In the genomic region with DNA sequence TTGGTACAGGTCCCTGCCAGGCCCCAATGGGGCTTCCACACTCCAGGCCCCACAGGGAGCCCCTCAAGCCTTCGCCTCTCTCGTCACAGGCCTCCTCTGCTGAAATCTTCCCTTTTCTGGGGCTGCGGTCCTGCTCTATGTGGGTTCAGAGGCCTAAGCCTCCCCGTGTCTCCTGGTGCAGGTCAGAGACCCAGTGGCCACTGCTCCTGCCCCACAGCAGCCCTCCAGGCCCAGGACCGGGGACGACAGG, we compare ENCODE assay signal across 10 cellular contexts. TPM values are rescaled to one million over a fixed set of nuclear protein-coding genes. Genes with fewer than 3 reads are reported as not detected.
DNase-seq lines count a peak whose midpoint lies in the region; ATAC-seq, FAIRE-seq and TF ChIP-seq lines count a peak whose summit lies in the region.
"Had no signal": no experiment of that assay in that cellular context is flagged by ENCODE, and none has a peak within 500 bp of the region (broad histone marks: within the 10 kb centered on the region; RNA-seq: fewer than 3 reads in every experiment).

No MANE protein-coding gene starts in this region.

- H3K9me3 Mint-ChIP-seq in natural killer cell: no peaks in the 10 kb centered on the region

- H3K79me2 ChIP-seq in K562 (ENCODE audit: control insufficient read depth, insufficient read depth, low read length): peaks cover 29% of the 10 kb centered on the region

- no peaks in the 10 kb centered on the region for H4K20me1 ChIP-seq in K562 (replicated peaks; ENCODE audit: control insufficient read depth, insufficient read depth, low read length)

- H3K27me3 ChIP-seq in cardiac muscle cell (no peaks in the 10 kb centered on the region), K562 (ENCODE audit: control insufficient read depth in 2 of 2, insufficient read depth in 2 of 2, low read length in 2 of 2) (no peaks in the 10 kb centered on the region), aorta (ENCODE audit: control insufficient read depth in 1 of 2, insufficient read depth in 2 of 2, low read length in 1 of 2) (no peaks in the 10 kb centered on the region)

- no peak for DNase-seq in cardiac muscle cell (ENCODE audit: low read depth in 1 of 2, low spot score in 1 of 2)
- no peak for DNase-seq in Right ventricle myocardium inferior (ENCODE audit: missing footprints)
- peak in 1 of 4 experiments; percentile 5 for DNase-seq in K562 (ENCODE audit: extremely low read depth in 1 of 4, low spot score in 3 of 4)
- DNase-seq in natural killer cell: no peak
- DNase-seq in aorta: no peak
- DNase-seq in foreskin fibroblast: no peak
- DNase-seq: occipital lobe had no signal

- peak overlapping the region; percentile 46 for H2AFZ ChIP-seq in K562 (ENCODE audit: low read depth, low read length)

- no peaks in the 10 kb centered on the region for H3K27me3 Mint-ChIP-seq in natural killer cell (ENCODE audit: low read depth in 2 of 2)

- in situ Hi-C loops in K562 (cut with MboI): no loop called here

- H3K4me3 ChIP-seq in cardiac muscle cell (no peak overlapping the region), K562 (peak overlapping the region; percentile 18; the same call in 1 of the 2 replicates), aorta (ENCODE audit: low read length in 2 of 2) (no peak overlapping the region), foreskin fibroblast (ENCODE audit: low read depth in 1 of 2, low read length in 2 of 2) (no peak overlapping the region)

- H3K4me2 ChIP-seq in K562 (ENCODE audit: insufficient read depth, low read length): peak overlapping the region; percentile 63

- H3K9me1 ChIP-seq in K562 (ENCODE audit: control insufficient read depth, insufficient read depth, low read length): no peaks in the 10 kb centered on the region

- TF ChIP-seq EP300 in K562 (IDR thresholded peaks at IDR 0.05; ENCODE audit: low read length): no peak

- H3K4me1 ChIP-seq in cardiac muscle cell (ENCODE audit: low read depth) (peaks cover 22% of the 10 kb centered on the region), K562 (replicated peaks in 1 of 2; ENCODE audit: control insufficient read depth in 2 of 2, insufficient read depth in 2 of 2, low read length in 2 of 2) (peaks cover 51 to 58% of the 10 kb centered on the region in 2 experiments), aorta (ENCODE audit: control insufficient read depth in 1 of 2, insufficient read depth in 2 of 2, low read length in 2 of 2) (no peaks in the 10 kb centered on the region)

- H3K4me1 Mint-ChIP-seq in natural killer cell: peaks cover 52 to 64% of the 10 kb centered on the region in 2 donors

- H3K27ac Mint-ChIP-seq in natural killer cell: peak overlapping the region; percentile 78 to 94

- POLR2A ChIA-PET in K562 (lab: Yijun Ruan, JAX): interaction anchor here (1.6 kb wide), 1 partner anchor 10 kb away, joined by 5 read pairs; no protein-coding TSS in a partner anchor

- WGBS in K562 (ENCODE audit: insufficient coverage, low coverage, missing lambda C conversion rate): 40% methylated on average over 6 of the region's 6 CpGs
- 87 to 91% methylated on average over 6 of the region's 6 CpGs for WGBS in aorta, 2 donors

- TF ChIP-seq CTCF in cardiac muscle cell (IDR thresholded peaks at IDR 0.05; ENCODE audit: low read depth, low read length) (no peak), K562 (IDR thresholded peaks at IDR 0.05 in 2 of 3, conservative IDR thresholded peaks at IDR 0.05 in 1 of 3; ENCODE audit: insufficient read depth in 2 of 3, low read depth in 1 of 3, low read length in 3 of 3) (no peak), natural killer cell (IDR thresholded peaks at IDR 0.05) (no peak), foreskin fibroblast (IDR thresholded peaks at IDR 0.05; ENCODE audit: low read depth, low read length) (no peak)

- CTCF ChIA-PET in K562 (lab: Yijun Ruan, JAX; ENCODE audit: low intra/inter-chr PET ratio): no interaction called here

- H3K9me3 ChIP-seq in cardiac muscle cell (ENCODE audit: low read depth) (no peaks in the 10 kb centered on the region), K562 (replicated peaks; ENCODE audit: control insufficient read depth, insufficient read depth, low read depth, low read length) (no peaks in the 10 kb centered on the region), aorta (ENCODE audit: control insufficient read depth, low read length) (no peaks in the 10 kb centered on the region)

- BruUV-seq in K562 (replicated peaks; lab: Mats Ljungman, UMichigan): no TSS peak

- FAIRE-seq in K562 (lab: Jason Lieb, UNC): no peak

- peak overlapping the region; percentile 61 to 93 for H3K9ac ChIP-seq in K562 (ENCODE audit: insufficient read depth in 1 of 2, low read depth in 2 of 2, low read length in 2 of 2)

- H3K36me3 ChIP-seq in cardiac muscle cell: no peaks in the 10 kb centered on the region
- no peaks in the 10 kb centered on the region for H3K36me3 ChIP-seq in K562 (ENCODE audit: control insufficient read depth, insufficient read depth, low read length)
- no peaks in the 10 kb centered on the region for H3K36me3 ChIP-seq in aorta (ENCODE audit: control insufficient read depth in 1 of 2, insufficient read depth in 2 of 2, low read length in 1 of 2)

- H3K4me3 Mint-ChIP-seq in natural killer cell: peak overlapping the region; percentile 59

- no peaks in the 10 kb centered on the region for H3K36me3 Mint-ChIP-seq in natural killer cell

- TF ChIP-seq POLR2A in K562 (conservative IDR thresholded peaks at IDR 0.05): no peak

- H3K27ac ChIP-seq in cardiac muscle cell (peak overlapping the region; percentile 19), K562 (ENCODE audit: extremely low read depth, low read depth, low read length) (peak overlapping the region; percentile 88), aorta (ENCODE audit: low read depth in 1 of 2, low read length in 2 of 2) (no peak overlapping the region)

- ATAC-seq in Right ventricle myocardium inferior (no peak), K562 (peak; percentile 11; the same call in 2 of the 3 replicates), natural killer cell (peak in 1 of 3 donors; percentile 1), aorta (ENCODE audit: low FRiP score) (peak; percentile 40), HG02973 (IDR thresholded peaks at IDR 0.05; ENCODE audit: unreplicated experiment) (no peak), HG02759 (IDR thresholded peaks at IDR 0.05; ENCODE audit: unreplicated experiment) (no peak)

- intact Hi-C loops in Right ventricle myocardium inferior (cut with DNase I) (no loop called here), K562 (cut with micrococcal nuclease) (no loop called here), natural killer cell (cut with micrococcal nuclease) (loop anchor here (2.0 kb wide), 1 partner anchor 14 kb away; no protein-coding TSS in a partner anchor), aorta (cut with DNase I) (no loop called here)

- no peak for TF ChIP-seq RAD21 in K562 (CRISPR knock-in tag; conservative IDR thresholded peaks at IDR 0.05 in 1 of 2, IDR thresholded peaks at IDR 0.05 in 1 of 2)

RNA-seq across cellular contexts. Expression of gene IFITM3, which starts 5.9 kb away (rescaled TPM):
- total RNA-seq in cardiac muscle cell: 108 and 137 TPM in 2 replicates
- polyA plus RNA-seq in cardiac muscle cell: 498 and 585 TPM in 2 replicates
- 401 TPM for total RNA-seq in Right ventricle myocardium inferior
- 6.0 and 26.3 TPM in 2 replicates for total RNA-seq in K562 (2011; cell fraction: chromatin; rRNA removed; ENCODE audit: low replicate concordance)
- 38.8 and 53.5 TPM in 2 replicates for total RNA-seq in K562 (2011; cell fraction: nucleolus; rRNA removed)
- 31.1 and 36.4 TPM in 2 replicates for total RNA-seq in K562 (2011; cell fraction: nucleoplasm; rRNA removed)
- total RNA-seq in K562 (2014; rRNA removed): 49.6 and 70.6 TPM in 2 replicates
- 41.0 and 51.5 TPM in 2 replicates for total RNA-seq in K562 (2014; rRNA removed; fragmentation: Illumina TruSeq; extraction: Trizol)
- total RNA-seq in K562 (2015; rRNA removed; fragmentation: Illumina TruSeq; extraction: Trizol): 155 and 161 TPM in 2 replicates
- 163 and 164 TPM in 2 replicates for total RNA-seq in K562 (2021)
- 22.7 and 77.6 TPM in 2 replicates for polyA plus RNA-seq in K562 (2011; rRNA removed)
- polyA plus RNA-seq in K562 (2011; cell fraction: cytosol; rRNA removed): 128 TPM in 2 replicates
- 28.0 and 34.2 TPM in 2 replicates for polyA plus RNA-seq in K562 (2011; cell fraction: nucleus; rRNA removed)
- polyA plus RNA-seq in K562 (2012): 478 and 481 TPM in 2 replicates
- polyA plus RNA-seq in K562 (2014; fragmentation: Illumina TruSeq; extraction: Trizol): 242 and 297 TPM in 2 replicates
- 100 to 1,000 TPM; 452 to 461 TPM for polyA plus RNA-seq in K562 (2014; fragmentation: Nextera tagmentation; extraction: Ambion mirVana)
- polyA plus RNA-seq in K562 (2014; rRNA removed): 77.7 and 150 TPM in 2 replicates
- 19.8 and 26.3 TPM in 2 replicates for polyA minus RNA-seq in K562 (2011; rRNA and poly(A)+ RNA removed)
- polyA minus RNA-seq in K562 (2011; cell fraction: cytosol; rRNA and poly(A)+ RNA removed): 49.6 and 95.7 TPM in 2 replicates
- polyA minus RNA-seq in K562 (2011; cell fraction: nucleus; rRNA and poly(A)+ RNA removed): 6.9 and 19.4 TPM in 2 replicates
- 100 to 1,000 TPM in 1 of 3 donors, 10 to 100 TPM in 2; 64.0 to 165 (median 93.6) TPM for total RNA-seq in natural killer cell
- 1,000 to 10,000 TPM; 1,112 to 1,381 TPM for total RNA-seq in aorta
- polyA plus RNA-seq in aorta: 1,000 to 10,000 TPM in 1 of 2 donors, 100 to 1,000 TPM in 1; 856 to 2,374 TPM

RNA-seq across cellular contexts. Expression of gene IFITM1, which starts 12.7 kb away (rescaled TPM):
- total RNA-seq in cardiac muscle cell (47.2 and 68.9 TPM in 2 replicates), Right ventricle myocardium inferior (125 TPM), K562 (2014; rRNA removed) (793 and 818 TPM in 2 replicates), K562 (2014; rRNA removed; fragmentation: Illumina TruSeq; extraction: Trizol) (572 and 787 TPM in 2 replicates), K562 (2015; rRNA removed; fragmentation: Illumina TruSeq; extraction: Trizol) (979 and 985 TPM in 2 replicates), K562 (2021) (691 and 717 TPM in 2 replicates), natural killer cell (100 to 1,000 TPM; 540 to 809 (median 710) TPM), aorta (100 to 1,000 TPM; 278 to 311 TPM)
- polyA plus RNA-seq in cardiac muscle cell (74.3 and 154 TPM in 2 replicates), K562 (2011; rRNA removed) (900 and 1,311 TPM in 2 replicates), K562 (2014; fragmentation: Illumina TruSeq; extraction: Trizol) (1,966 and 1,984 TPM in 2 replicates), K562 (2014; fragmentation: Nextera tagmentation; extraction: Ambion mirVana) (1,000 to 10,000 TPM; 4,252 to 5,579 TPM), K562 (2014; rRNA removed) (974 and 999 TPM in 2 replicates), aorta (10 to 100 TPM; 46.7 to 88.3 TPM)
- total RNA-seq in K562 (2011; cell fraction: chromatin; rRNA removed; ENCODE audit: low replicate concordance): 394 and 929 TPM in 2 replicates
- 1,445 and 1,483 TPM in 2 replicates for total RNA-seq in K562 (2011; cell fraction: nucleolus; rRNA removed)
- 1,061 and 1,262 TPM in 2 replicates for total RNA-seq in K562 (2011; cell fraction: nucleoplasm; rRNA removed)
- 2,724 and 2,737 TPM in 2 replicates for polyA plus RNA-seq in K562 (2011; cell fraction: cytosol; rRNA removed)
- polyA plus RNA-seq in K562 (2011; cell fraction: nucleus; rRNA removed): 780 and 1,049 TPM in 2 replicates
- 1,084 and 1,212 TPM in 2 replicates for polyA plus RNA-seq in K562 (2012)
- 752 and 801 TPM in 2 replicates for polyA minus RNA-seq in K562 (2011; rRNA and poly(A)+ RNA removed)
- polyA minus RNA-seq in K562 (2011; cell fraction: cytosol; rRNA and poly(A)+ RNA removed): 577 and 662 TPM in 2 replicates
- 139 and 266 TPM in 2 replicates for polyA minus RNA-seq in K562 (2011; cell fraction: nucleus; rRNA and poly(A)+ RNA removed)

RNA-seq across cellular contexts. Expression of gene IFITM2, which starts 18.9 kb away (rescaled TPM):
- total RNA-seq in cardiac muscle cell (71.6 and 84.8 TPM in 2 replicates), Right ventricle myocardium inferior (253 TPM), K562 (2014; rRNA removed) (52.8 and 187 TPM in 2 replicates), K562 (2014; rRNA removed; fragmentation: Illumina TruSeq; extraction: Trizol) (137 and 145 TPM in 2 replicates), K562 (2015; rRNA removed; fragmentation: Illumina TruSeq; extraction: Trizol) (290 and 356 TPM in 2 replicates), K562 (2021) (693 and 698 TPM in 2 replicates), natural killer cell (1,000 to 10,000 TPM; 1,080 to 1,421 (median 1,273) TPM), aorta (100 to 1,000 TPM; 695 to 841 TPM)
- polyA plus RNA-seq in cardiac muscle cell (267 and 368 TPM in 2 replicates), K562 (2011; rRNA removed) (205 and 655 TPM in 2 replicates), K562 (2014; fragmentation: Illumina TruSeq; extraction: Trizol) (472 and 547 TPM in 2 replicates), K562 (2014; fragmentation: Nextera tagmentation; extraction: Ambion mirVana) (1,000 to 10,000 TPM; 3,629 to 4,872 TPM), K562 (2014; rRNA removed) (255 and 328 TPM in 2 replicates), aorta (1,000 to 10,000 TPM in 1 of 2 donors, 100 to 1,000 TPM in 1; 424 to 1,109 TPM)
- 6.5 and 20.8 TPM in 2 replicates for total RNA-seq in K562 (2011; cell fraction: chromatin; rRNA removed; ENCODE audit: low replicate concordance)
- total RNA-seq in K562 (2011; cell fraction: nucleolus; rRNA removed): 47.0 and 138 TPM in 2 replicates
- 31.5 and 44.9 TPM in 2 replicates for total RNA-seq in K562 (2011; cell fraction: nucleoplasm; rRNA removed)
- polyA plus RNA-seq in K562 (2011; cell fraction: cytosol; rRNA removed): 600 and 1,150 TPM in 2 replicates
- 59.9 and 198 TPM in 2 replicates for polyA plus RNA-seq in K562 (2011; cell fraction: nucleus; rRNA removed)
- 488 and 506 TPM in 2 replicates for polyA plus RNA-seq in K562 (2012)
- 69.9 and 190 TPM in 2 replicates for polyA minus RNA-seq in K562 (2011; rRNA and poly(A)+ RNA removed)
- 143 and 401 TPM in 2 replicates for polyA minus RNA-seq in K562 (2011; cell fraction: cytosol; rRNA and poly(A)+ RNA removed)
- polyA minus RNA-seq in K562 (2011; cell fraction: nucleus; rRNA and poly(A)+ RNA removed): 14.8 and 71.3 TPM in 2 replicates

RNA-seq across cellular contexts. Expression of gene IFITM5, which starts 27.2 kb away (rescaled TPM):
- not detected in 2 replicates for total RNA-seq in cardiac muscle cell
- polyA plus RNA-seq in cardiac muscle cell: 0.41 TPM in 1 of 2 replicates, not detected in the other
- not detected for total RNA-seq in Right ventricle myocardium inferior
- total RNA-seq in K562 (2011; cell fraction: chromatin; rRNA removed; ENCODE audit: low replicate concordance): not detected in 2 replicates
- not detected in 2 replicates for total RNA-seq in K562 (2011; cell fraction: nucleolus; rRNA removed)
- not detected in 2 replicates for total RNA-seq in K562 (2011; cell fraction: nucleoplasm; rRNA removed)
- not detected in 2 replicates for total RNA-seq in K562 (2014; rRNA removed)
- total RNA-seq in K562 (2014; rRNA removed; fragmentation: Illumina TruSeq; extraction: Trizol): not detected in 2 replicates
- total RNA-seq in K562 (2015; rRNA removed; fragmentation: Illumina TruSeq; extraction: Trizol): not detected in 2 replicates
- total RNA-seq in K562 (2021): not detected in 2 replicates
- not detected in 2 replicates for polyA plus RNA-seq in K562 (2011; rRNA removed)
- polyA plus RNA-seq in K562 (2011; cell fraction: cytosol; rRNA removed): not detected in 2 replicates
- not detected in 2 replicates for polyA plus RNA-seq in K562 (2011; cell fraction: nucleus; rRNA removed)
- not detected in 2 replicates for polyA plus RNA-seq in K562 (2012)
- not detected in 2 replicates for polyA plus RNA-seq in K562 (2014; fragmentation: Illumina TruSeq; extraction: Trizol)
- polyA plus RNA-seq in K562 (2014; fragmentation: Nextera tagmentation; extraction: Ambion mirVana): not detected
- 0.19 TPM in 1 of 2 replicates, not detected in the other for polyA plus RNA-seq in K562 (2014; rRNA removed)
- not detected in 2 replicates for polyA minus RNA-seq in K562 (2011; rRNA and poly(A)+ RNA removed)
- not detected in 2 replicates for polyA minus RNA-seq in K562 (2011; cell fraction: cytosol; rRNA and poly(A)+ RNA removed)
- not detected in 2 replicates for polyA minus RNA-seq in K562 (2011; cell fraction: nucleus; rRNA and poly(A)+ RNA removed)
- not detected for total RNA-seq in natural killer cell
- total RNA-seq in aorta: not detected
- not detected for polyA plus RNA-seq in aorta
- total RNA-seq: MCF 10A, occipital lobe had no signal

RNA-seq across cellular contexts. Expression of gene PGGHG, which starts 37.6 kb away (rescaled TPM):
- total RNA-seq in cardiac muscle cell (29.9 and 88.7 TPM in 2 replicates), Right ventricle myocardium inferior (10.0 TPM), K562 (2014; rRNA removed) (25.7 and 34.3 TPM in 2 replicates), K562 (2014; rRNA removed; fragmentation: Illumina TruSeq; extraction: Trizol) (3.3 and 5.1 TPM in 2 replicates), K562 (2015; rRNA removed; fragmentation: Illumina TruSeq; extraction: Trizol) (13.8 and 15.2 TPM in 2 replicates), K562 (2021) (55.9 and 73.1 TPM in 2 replicates), natural killer cell (100 to 1,000 TPM; 130 to 237 (median 153) TPM), aorta (10 to 100 TPM; 42.1 to 61.6 TPM)
- polyA plus RNA-seq in cardiac muscle cell (33.1 and 42.4 TPM in 2 replicates), K562 (2011; rRNA removed) (18.1 and 48.0 TPM in 2 replicates), K562 (2014; fragmentation: Illumina TruSeq; extraction: Trizol) (18.3 and 23.2 TPM in 2 replicates), K562 (2014; fragmentation: Nextera tagmentation; extraction: Ambion mirVana) (under 1 TPM; 0.38 to 0.84 TPM), K562 (2014; rRNA removed) (74.2 and 85.1 TPM in 2 replicates), aorta (100 to 1,000 TPM in 1 of 2 donors, 10 to 100 TPM in 1; 23.9 to 197 TPM)
- total RNA-seq in K562 (2011; cell fraction: chromatin; rRNA removed; ENCODE audit: low replicate concordance): 121 and 331 TPM in 2 replicates
- 233 and 250 TPM in 2 replicates for total RNA-seq in K562 (2011; cell fraction: nucleolus; rRNA removed)
- 139 and 152 TPM in 2 replicates for total RNA-seq in K562 (2011; cell fraction: nucleoplasm; rRNA removed)
- 11.1 and 18.3 TPM in 2 replicates for polyA plus RNA-seq in K562 (2011; cell fraction: cytosol; rRNA removed)
- 636 and 650 TPM in 2 replicates for polyA plus RNA-seq in K562 (2011; cell fraction: nucleus; rRNA removed)
- 54.9 and 131 TPM in 2 replicates for polyA plus RNA-seq in K562 (2012)
- 2.3 TPM in 2 replicates for polyA minus RNA-seq in K562 (2011; rRNA and poly(A)+ RNA removed)
- polyA minus RNA-seq in K562 (2011; cell fraction: cytosol; rRNA and poly(A)+ RNA removed): 4.9 and 8.6 TPM in 2 replicates
- polyA minus RNA-seq in K562 (2011; cell fraction: nucleus; rRNA and poly(A)+ RNA removed): 43.4 and 50.0 TPM in 2 replicates

Comparison
In these comparisons a context has a peak if more than half of its experiments do, and no peak if none do; other contexts are left out.
1. H3K27ac ChIP-seq: peak in cardiac muscle cell (single experiment) and K562 (single experiment); none in aorta (0 of 2).
2. ATAC-seq: peak in K562 (single experiment) and aorta (single experiment); none in Right ventricle myocardium inferior (single experiment), HG02973 (single experiment) and HG02759 (single experiment).